In the genomic region with DNA sequence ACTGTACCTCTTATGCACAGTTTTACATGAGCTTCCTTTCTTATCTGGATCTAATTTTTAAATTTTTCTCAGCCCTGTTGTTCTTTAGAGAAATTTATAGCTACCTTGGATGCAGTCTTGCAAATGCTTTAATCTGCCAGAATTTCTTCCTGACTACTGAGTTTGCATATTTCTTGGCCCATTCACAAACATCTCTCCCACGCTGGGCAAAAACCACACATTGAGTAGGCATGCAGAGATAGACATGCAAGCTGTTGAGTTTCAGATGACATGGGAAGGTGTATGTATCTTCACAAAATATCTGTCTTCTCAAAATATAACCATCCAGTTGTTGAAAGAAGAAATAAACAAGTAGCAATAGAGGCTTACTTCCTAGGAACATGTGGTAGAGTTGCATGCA, we compare ENCODE assay signal across 18 cellular contexts.
A peak's percentile ranks its signal among the peaks of the same experiment; 100 is the strongest.
DNase-seq lines count a peak whose midpoint lies in the region; ATAC-seq, FAIRE-seq and TF ChIP-seq lines count a peak whose summit lies in the region.
"Had no signal": no experiment of that assay in that cellular context is flagged by ENCODE, and none has a peak within 500 bp of the region (broad histone marks: within the 10 kb centered on the region; RNA-seq: fewer than 3 reads in every experiment).

No MANE protein-coding gene starts in this region.

- peaks cover 12% of the 10 kb centered on the region for H3K36me3 ChIP-seq in adipocyte (ENCODE audit: control insufficient read depth, insufficient read depth, low read length, severe bottlenecking)
- H3K36me3 ChIP-seq: cardiac muscle cell had no signal

- ATAC-seq in GM19351 (IDR thresholded peaks at IDR 0.05; ENCODE audit: unreplicated experiment) (peak; percentile 72), GM21786 (IDR thresholded peaks at IDR 0.05; ENCODE audit: unreplicated experiment) (no peak)
- ATAC-seq: effector memory CD8-positive, alpha-beta T cell had no signal

- peaks cover 11% of the 10 kb centered on the region for H3K4me1 ChIP-seq in adipocyte (ENCODE audit: control insufficient read depth, insufficient read depth, low read length)
- H3K4me1 ChIP-seq: left ventricle myocardium inferior had no signal

- peaks cover 15% of the 10 kb centered on the region for H3K36me3 Mint-ChIP-seq in type B pancreatic cell

- H3K27ac Mint-ChIP-seq in type B pancreatic cell: no peak overlapping the region
- H3K27ac Mint-ChIP-seq: nephron had no signal

- TF ChIP-seq POLR2A in GM12892 (IDR thresholded peaks at IDR 0.05; ENCODE audit: low read depth, low read length): no peak

- H3K9me3 Mint-ChIP-seq in type B pancreatic cell: no peaks in the 10 kb centered on the region
- H3K9me3 Mint-ChIP-seq: effector memory CD8-positive, alpha-beta T cell; nephron had no signal

- H3K27me3 Mint-ChIP-seq in type B pancreatic cell: no peaks in the 10 kb centered on the region
- H3K27me3 Mint-ChIP-seq: effector memory CD8-positive, alpha-beta T cell had no signal

- no peak for TF ChIP-seq CTCF in AG09309 (IDR thresholded peaks at IDR 0.05; ENCODE audit: control insufficient read depth, insufficient read depth, low read depth, low read length, missing control alignments)
- no peak for TF ChIP-seq CTCF in type B pancreatic cell (conservative IDR thresholded peaks at IDR 0.05)

- H3K27me3 ChIP-seq in adipocyte (replicated peaks; ENCODE audit: control insufficient read depth, insufficient read depth, low read length): no peaks in the 10 kb centered on the region
- H3K27me3 ChIP-seq: BLaER1 treated with 17β-estradiol and CSF1 and Interleukin-3, amounts not matched to agents 10 nM and 100 nM; cardiac muscle cell had no signal

- peak; percentile 20 for DNase-seq in AG09309 (ENCODE audit: low read depth)
- peak; percentile 6 for DNase-seq in adipocyte (ENCODE audit: low read depth)
- peak; percentile 43 for DNase-seq in middle frontal gyrus (ENCODE audit: extremely low spot score, low spot score)
- DNase-seq in NCI-H524 treated with DMSO at 0.1 percent for 48 hours (lab: John Stamatoyannopoulos, UW): no peak
- no peak for DNase-seq in GM12892 (ENCODE audit: insufficient read length)
- DNase-seq in type B pancreatic cell (ENCODE audit: extremely low spot score, unreplicated experiment): no peak
- DNase-seq: DMS79; effector memory CD8-positive, alpha-beta T cell; left ventricle myocardium inferior; NCI-H187 treated with DMSO at 0.1 percent for 48 hours; NCI-H510A; stimulated activated CD4-positive, alpha-beta T cell treated with anti-CD3 and anti-CD28 coated beads, Interleukin-15, amount 100 ng/mL, for 24 hours had no signal

- H3K4me3 ChIP-seq in AG09309 (ENCODE audit: control insufficient read depth, low read depth, low read length): no peak overlapping the region
- no peak overlapping the region for H3K4me3 ChIP-seq in adipocyte (ENCODE audit: low read length)
- H3K4me3 ChIP-seq: BLaER1 treated with 17β-estradiol and CSF1 and Interleukin-3, amounts not matched to agents 10 nM and 100 nM; cardiac muscle cell; left ventricle myocardium inferior had no signal

- no peak overlapping the region for H3K9ac ChIP-seq in adipocyte (ENCODE audit: low read length)
- H3K9ac ChIP-seq: BLaER1 treated with 17β-estradiol and CSF1 and Interleukin-3, amounts not matched to agents 10 nM and 100 nM had no signal

- H3K4me1 Mint-ChIP-seq in type B pancreatic cell (ENCODE audit: unreplicated experiment): peaks cover 5% of the 10 kb centered on the region

- H3K9me3 ChIP-seq in adipocyte (ENCODE audit: control insufficient read depth, low read length): no peaks in the 10 kb centered on the region

- no peak overlapping the region for H3K4me3 Mint-ChIP-seq in type B pancreatic cell
- H3K4me3 Mint-ChIP-seq: effector memory CD8-positive, alpha-beta T cell; nephron had no signal

- FAIRE-seq in GM12892 (lab: Jason Lieb, UNC): no peak
- FAIRE-seq: H1 had no signal

Comparison
In these comparisons a context has a peak if more than half of its experiments do, and no peak if none do; other contexts are left out.
1. DNase-seq: peak in AG09309 (single experiment), adipocyte (single experiment) and middle frontal gyrus (single experiment); none in NCI-H524 treated with DMSO at 0.1 percent for 48 hours (single experiment), GM12892 (single experiment) and type B pancreatic cell (single experiment).